Comparison of ENCODE assay signal across 7 cellular contexts in genomic region chr20:26309720-26310119, GRCh38.
A peak's percentile ranks its signal among the peaks of the same experiment; 100 is the strongest.
DNase-seq lines count a peak whose midpoint lies in the region; ATAC-seq lines count a peak whose summit lies in the region.
"Not testable (repeated sequence)": the region's sequence is repeated elsewhere in the genome, so short reads cannot be mapped to it uniquely, and the experiment has no call there.

No MANE protein-coding gene starts in this region.

- H3K4me3 ChIP-seq in CD4-positive, CD25-positive, alpha-beta regulatory T cell (ENCODE audit: low read depth, low read length) = not testable (repeated sequence)

- not testable (repeated sequence) for H3K27ac ChIP-seq in CD4-positive, CD25-positive, alpha-beta regulatory T cell (ENCODE audit: insufficient read depth, low read length, poor library complexity, severe bottlenecking)
- H3K27ac ChIP-seq in KOPT-K1 (ENCODE audit: low read depth, low read length, poor library complexity, severe bottlenecking) = peak overlapping the region; percentile 53

- peak overlapping the region in 3 of 4 donors; percentile 52 to 64 (median 61) for H3K4me3 Mint-ChIP-seq in CD4-positive, CD25-positive, alpha-beta regulatory T cell
- H3K4me3 Mint-ChIP-seq in T-helper 17 cell = peak overlapping the region; percentile 15
- not testable (repeated sequence) for H3K4me3 Mint-ChIP-seq in activated CD4-positive, alpha-beta memory T cell treated with anti-CD3 and anti-CD28 coated beads, Interleukin-2, amount 10 ng/mL, durations not matched to agents 7 days and 5 days
- H3K4me3 Mint-ChIP-seq in activated T-cell treated with anti-CD3 and anti-CD28 coated beads, Interleukin-2, amount 50 U/mL, for 72 hours = peak overlapping the region in 1 of 2 donors; percentile 75
- peak overlapping the region; percentile 65 for H3K4me3 Mint-ChIP-seq in activated naive CD8-positive, alpha-beta T cell
- peak overlapping the region in 7 of 10 donors; percentile 26 to 80 (median 59) for H3K4me3 Mint-ChIP-seq in naive thymus-derived CD8-positive, alpha-beta T cell

- CTCF ChIA-PET in activated CD4-positive, alpha-beta memory T cell treated with anti-CD3 and anti-CD28 coated beads, Interleukin-2, amount 10 ng/mL, durations not matched to agents 7 days and 5 days (lab: Charles Lee) = not testable (repeated sequence)

- not testable (repeated sequence) for H3K36me3 ChIP-seq in CD4-positive, CD25-positive, alpha-beta regulatory T cell (ENCODE audit: control insufficient read depth, insufficient read depth, low read length); KOPT-K1 (ENCODE audit: insufficient read depth, low read length)

- H3K9me3 Mint-ChIP-seq in CD4-positive, CD25-positive, alpha-beta regulatory T cell = peaks cover 0 to 24% (median 3%) of the 10 kb centered on the region in 7 donors
- peaks cover 29% of the 10 kb centered on the region for H3K9me3 Mint-ChIP-seq in activated CD4-positive, alpha-beta memory T cell treated with anti-CD3 and anti-CD28 coated beads, Interleukin-2, amount 10 ng/mL, durations not matched to agents 7 days and 5 days
- H3K9me3 Mint-ChIP-seq in activated T-cell treated with anti-CD3 and anti-CD28 coated beads, Interleukin-2, amount 50 U/mL, for 72 hours = peaks cover 9 to 13% of the 10 kb centered on the region in 2 donors
- not testable (repeated sequence) for H3K9me3 Mint-ChIP-seq in activated naive CD8-positive, alpha-beta T cell (ENCODE audit: low read depth)
- peaks cover 0 to 36% (median 1%) of the 10 kb centered on the region in 9 donors for H3K9me3 Mint-ChIP-seq in naive thymus-derived CD8-positive, alpha-beta T cell

- H3K4me1 ChIP-seq in CD4-positive, CD25-positive, alpha-beta regulatory T cell (ENCODE audit: control insufficient read depth, insufficient read depth, low read length, poor library complexity, severe bottlenecking) = not testable (repeated sequence)

- H3K27me3 ChIP-seq in CD4-positive, CD25-positive, alpha-beta regulatory T cell (ENCODE audit: control insufficient read depth, insufficient read depth, low read length) = not testable (repeated sequence)

- H3K9me3 ChIP-seq in CD4-positive, CD25-positive, alpha-beta regulatory T cell (ENCODE audit: control insufficient read depth in 2 of 2, low read length in 2 of 2); KOPT-K1 (ENCODE audit: insufficient read depth, low read length, poor library complexity, severe bottlenecking); T-helper 17 cell (ENCODE audit: control insufficient read depth, low read length, poor library complexity, severe bottlenecking): not testable (repeated sequence)

- DNase-seq in CD4-positive, CD25-positive, alpha-beta regulatory T cell = peak in 1 of 3 donors; percentile 47
- DNase-seq in T-helper 17 cell; activated CD4-positive, alpha-beta memory T cell treated with anti-CD3 and anti-CD28 coated beads, Interleukin-2, amount 10 ng/mL, durations not matched to agents 7 days and 5 days; activated T-cell treated with anti-CD3 and anti-CD28 coated beads, Interleukin-2, amount 50 U/mL, for 72 hours; naive thymus-derived CD8-positive, alpha-beta T cell: not testable (repeated sequence)

- not testable (repeated sequence) for H3K36me3 Mint-ChIP-seq in CD4-positive, CD25-positive, alpha-beta regulatory T cell; T-helper 17 cell (ENCODE audit: low read depth)
- peaks cover 69% of the 10 kb centered on the region for H3K36me3 Mint-ChIP-seq in activated CD4-positive, alpha-beta memory T cell treated with anti-CD3 and anti-CD28 coated beads, Interleukin-2, amount 10 ng/mL, durations not matched to agents 7 days and 5 days (ENCODE audit: low read depth)
- peaks cover 30 to 52% of the 10 kb centered on the region in 2 donors for H3K36me3 Mint-ChIP-seq in activated T-cell treated with anti-CD3 and anti-CD28 coated beads, Interleukin-2, amount 50 U/mL, for 72 hours (ENCODE audit: insufficient read depth in 2 of 2)
- peaks cover 18% of the 10 kb centered on the region for H3K36me3 Mint-ChIP-seq in activated naive CD8-positive, alpha-beta T cell
- H3K36me3 Mint-ChIP-seq in naive thymus-derived CD8-positive, alpha-beta T cell = peaks cover 0 to 10% (median 0%) of the 10 kb centered on the region in 3 donors

- H3K27me3 Mint-ChIP-seq in CD4-positive, CD25-positive, alpha-beta regulatory T cell; T-helper 17 cell; activated CD4-positive, alpha-beta memory T cell treated with anti-CD3 and anti-CD28 coated beads, Interleukin-2, amount 10 ng/mL, durations not matched to agents 7 days and 5 days; activated T-cell treated with anti-CD3 and anti-CD28 coated beads, Interleukin-2, amount 50 U/mL, for 72 hours (ENCODE audit: low read depth); activated naive CD8-positive, alpha-beta T cell; naive thymus-derived CD8-positive, alpha-beta T cell: not testable (repeated sequence)

- POLR2A ChIA-PET in activated CD4-positive, alpha-beta memory T cell treated with anti-CD3 and anti-CD28 coated beads, Interleukin-2, amount 10 ng/mL, durations not matched to agents 7 days and 5 days (lab: Charles Lee); naive thymus-derived CD8-positive, alpha-beta T cell (lab: Charles Lee): not testable (repeated sequence)

- H3K27ac Mint-ChIP-seq in CD4-positive, CD25-positive, alpha-beta regulatory T cell = peak overlapping the region; percentile 36 to 91 (median 84)
- H3K27ac Mint-ChIP-seq in T-helper 17 cell = peak overlapping the region; percentile 78
- H3K27ac Mint-ChIP-seq in activated CD4-positive, alpha-beta memory T cell treated with anti-CD3 and anti-CD28 coated beads, Interleukin-2, amount 10 ng/mL, durations not matched to agents 7 days and 5 days = peak overlapping the region; percentile 81
- H3K27ac Mint-ChIP-seq in activated T-cell treated with anti-CD3 and anti-CD28 coated beads, Interleukin-2, amount 50 U/mL, for 72 hours = peak overlapping the region; percentile 93
- peak overlapping the region; percentile 91 for H3K27ac Mint-ChIP-seq in activated naive CD8-positive, alpha-beta T cell
- peak overlapping the region in 4 of 10 donors; percentile 8 to 96 (median 88) for H3K27ac Mint-ChIP-seq in naive thymus-derived CD8-positive, alpha-beta T cell

- peaks cover 0 to 79% (median 12%) of the 10 kb centered on the region in 4 donors for H3K4me1 Mint-ChIP-seq in CD4-positive, CD25-positive, alpha-beta regulatory T cell
- peaks cover 13% of the 10 kb centered on the region for H3K4me1 Mint-ChIP-seq in T-helper 17 cell
- peaks cover 45% of the 10 kb centered on the region for H3K4me1 Mint-ChIP-seq in activated CD4-positive, alpha-beta memory T cell treated with anti-CD3 and anti-CD28 coated beads, Interleukin-2, amount 10 ng/mL, durations not matched to agents 7 days and 5 days
- H3K4me1 Mint-ChIP-seq in activated T-cell treated with anti-CD3 and anti-CD28 coated beads, Interleukin-2, amount 50 U/mL, for 72 hours (ENCODE audit: low read depth) = peaks cover 44% of the 10 kb centered on the region
- peaks cover 80% of the 10 kb centered on the region for H3K4me1 Mint-ChIP-seq in activated naive CD8-positive, alpha-beta T cell (ENCODE audit: low read depth)
- peaks cover 20 to 79% (median 49%) of the 10 kb centered on the region in 4 donors for H3K4me1 Mint-ChIP-seq in naive thymus-derived CD8-positive, alpha-beta T cell

- peak in 1 of 2 donors; percentile 39 for ATAC-seq in CD4-positive, CD25-positive, alpha-beta regulatory T cell (ENCODE audit: low read depth in 2 of 2)
- ATAC-seq in T-helper 17 cell; naive thymus-derived CD8-positive, alpha-beta T cell: not testable (repeated sequence)
- ATAC-seq in activated T-cell treated with anti-CD3 and anti-CD28 coated beads, Interleukin-2, amount 50 U/mL, for 72 hours (replicated peaks in 1 of 2) = peak; percentile 21 to 24
